In the genomic region with DNA sequence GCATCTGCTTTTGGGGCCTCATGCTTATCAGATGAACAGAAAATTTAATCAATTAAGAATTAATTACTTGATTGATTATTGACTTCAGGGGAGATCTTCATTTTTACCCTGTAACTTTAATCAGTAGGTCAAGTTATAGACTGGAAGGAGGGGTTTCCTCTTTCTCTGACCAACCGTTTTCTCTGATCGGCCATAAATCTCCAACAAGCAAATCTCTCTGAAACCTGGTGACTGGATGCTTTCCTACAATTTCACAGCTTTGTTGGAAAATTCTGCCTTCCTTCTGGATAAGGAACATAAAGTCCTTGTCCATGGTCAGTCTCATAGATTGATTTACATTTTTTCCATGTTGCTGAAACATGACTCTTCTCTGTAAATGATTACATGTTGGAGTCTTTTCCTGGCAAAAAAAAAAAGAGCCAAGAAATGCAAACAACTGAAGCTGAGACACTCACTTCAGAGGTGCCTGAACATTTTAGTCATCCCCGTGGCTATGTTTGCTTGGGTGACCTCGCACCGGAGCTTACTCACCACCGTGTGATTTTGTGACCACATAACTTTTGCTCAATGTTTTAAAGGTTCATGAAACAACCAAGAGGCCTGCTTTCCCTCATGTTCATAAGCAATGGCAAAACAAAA, we compare ENCODE assay signal across 8 cellular contexts. TPM values are rescaled to one million over a fixed set of nuclear protein-coding genes. Genes with fewer than 3 reads are reported as not detected.
DNase-seq lines count a peak whose midpoint lies in the region; ATAC-seq and TF ChIP-seq lines count a peak whose summit lies in the region.

No MANE protein-coding gene starts in this region.

- H3K9me3 Mint-ChIP-seq in CD14-positive monocyte, result peaks cover 0 to 27% (median 18%) of the 10 kb centered on the region in 7 donors

- H3K27ac Mint-ChIP-seq in CD14-positive monocyte, result no peak overlapping the region

- ATAC-seq in GM21360 (IDR thresholded peaks at IDR 0.05; ENCODE audit: unreplicated experiment), result peak; percentile 85

- H3K36me3 Mint-ChIP-seq in CD14-positive monocyte, result no peaks in the 10 kb centered on the region

- H3K27me3 Mint-ChIP-seq in CD14-positive monocyte (ENCODE audit: low read depth in 3 of 3), result peaks cover 0 to 6% (median 4%) of the 10 kb centered on the region in 3 donors

- no peak for TF ChIP-seq CTCF in CD14-positive monocyte (IDR thresholded peaks at IDR 0.05)

- DNase-seq in AG20443 (ENCODE audit: low spot score) (peak; percentile 88), LoVo (ENCODE audit: low spot score) (peak; percentile 49), amniotic epithelial cell (ENCODE audit: low read depth) (peak; percentile 79), non-pigmented ciliary epithelial cell (ENCODE audit: low read depth) (peak; percentile 95), CD14-positive monocyte (ENCODE audit: low spot score) (no peak), NCI-H2227 (lab: John Stamatoyannopoulos, UW; ENCODE audit: unreplicated experiment) (no peak), NCI-H1092 treated with DMSO at 0.1 percent for 48 hours (lab: John Stamatoyannopoulos, UW) (no peak)

- intact Hi-C loops in CD14-positive monocyte (cut with micrococcal nuclease), result no loop called here

- no peaks in the 10 kb centered on the region for H3K4me1 Mint-ChIP-seq in CD14-positive monocyte

- no peak overlapping the region for H3K4me3 Mint-ChIP-seq in CD14-positive monocyte

RNA-seq across cellular contexts. Expression of a gene that starts 31.0 kb away (rescaled TPM):
- 1 to 10 TPM; 3.0 to 6.4 TPM for polyA plus RNA-seq in CD14-positive monocyte

Comparison
In these comparisons a context has a peak if more than half of its experiments do, and no peak if none do; other contexts are left out.
1. DNase-seq: peak in AG20443 (single experiment), LoVo (single experiment), amniotic epithelial cell (single experiment) and non-pigmented ciliary epithelial cell (single experiment); none in CD14-positive monocyte (single experiment), NCI-H2227 (single experiment) and NCI-H1092 treated with DMSO at 0.1 percent for 48 hours (single experiment).